ENCODE assay signal across 21 cellular contexts in the genomic region with DNA sequence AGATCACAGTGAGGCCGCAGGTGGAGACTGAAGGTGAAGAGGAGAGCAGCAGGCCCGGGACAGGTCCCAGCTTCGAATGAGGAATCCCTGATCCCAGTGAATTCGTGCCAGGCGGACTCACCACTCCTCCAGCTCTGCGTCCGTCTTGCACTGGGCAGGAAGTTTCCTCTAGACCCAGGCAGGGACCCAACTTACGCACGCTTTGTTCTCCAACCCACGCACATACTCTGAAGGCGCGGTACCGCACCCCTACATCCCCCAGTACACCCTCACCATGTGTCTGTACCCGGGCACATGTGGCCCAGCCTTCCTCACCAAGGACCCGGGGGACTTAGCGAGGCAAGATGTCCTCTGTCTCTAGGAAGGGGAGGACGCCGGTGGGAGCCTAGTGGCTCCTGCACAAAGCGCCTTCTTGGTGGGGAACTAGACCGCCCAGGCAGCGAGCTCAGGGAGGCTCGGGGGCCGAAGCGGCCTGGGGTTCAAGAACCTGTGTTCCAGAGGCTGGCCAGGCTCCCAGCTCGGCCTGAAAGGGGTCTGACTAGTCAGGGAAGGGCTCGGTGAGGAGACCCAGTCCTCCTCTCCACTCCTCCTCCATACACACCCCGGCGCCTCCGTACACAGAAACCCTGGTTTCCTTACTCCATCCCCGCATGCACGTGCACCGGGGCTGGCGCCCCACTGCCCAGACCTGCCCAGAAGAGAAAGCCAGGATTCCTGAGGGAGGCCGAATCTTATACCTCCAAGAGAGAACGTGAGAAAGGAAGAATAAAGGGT. TPM values are rescaled to one million over a fixed set of nuclear protein-coding genes. Genes with fewer than 3 reads are reported as not detected.
DNase-seq lines count a peak whose midpoint lies in the region; ATAC-seq and TF ChIP-seq lines count a peak whose summit lies in the region.
"Had no signal": no experiment of that assay in that cellular context is flagged by ENCODE, and none has a peak within 500 bp of the region (broad histone marks: within the 10 kb centered on the region; RNA-seq: fewer than 3 reads in every experiment).

No MANE protein-coding gene starts in this region.

- H3K4me3 Mint-ChIP-seq in activated T-cell treated with anti-CD3 and anti-CD28 coated beads, Interleukin-2, amount 50 U/mL, for 4 hours, result peak overlapping the region; percentile 43
- H3K4me3 Mint-ChIP-seq: CD8-positive, alpha-beta T cell had no signal

- H3K36me3 ChIP-seq in H7 (replicated peaks; ENCODE audit: control insufficient read depth, insufficient read depth, low read length), result no peaks in the 10 kb centered on the region
- H3K36me3 ChIP-seq: BE2C had no signal

- no peak for DNase-seq in activated T-cell treated with anti-CD3 and anti-CD28 coated beads, Interleukin-2, amount 50 U/mL, for 4 hours
- DNase-seq in activated T-cell treated with anti-CD3 and anti-CD28 coated beads, Interleukin-2, amount 50 U/mL, for 48 hours, result no peak
- DNase-seq in H7, result peak; percentile 58
- peak; percentile 59 for DNase-seq in fibroblast of mammary gland (ENCODE audit: low read depth)
- DNase-seq in retina, result peak; percentile 61
- no peak for DNase-seq in effector CD8-positive, alpha-beta T cell (lab: John Stamatoyannopoulos, UW)
- DNase-seq in NCI-H1436 (lab: John Stamatoyannopoulos, UW), result no peak
- DNase-seq: 8988T; BE2C; CD8-positive, alpha-beta T cell; DMS79; NCI-H1417 treated with DMSO at 0.1 percent for 48 hours; NCI-H2029; NCI-H2171; NCI-H446; NCI-H69; NK-92 treated with Interleukin-12 subunit alpha and Interleukin-12 subunit beta, amount 100 ng/mL, for 24 hours; SHP77 treated with DMSO at 0.1 percent for 48 hours had no signal

- H3K4me1 Mint-ChIP-seq in activated T-cell treated with anti-CD3 and anti-CD28 coated beads, Interleukin-2, amount 50 U/mL, for 4 hours (ENCODE audit: low read depth), result peaks cover 14% of the 10 kb centered on the region

- ATAC-seq in activated T-cell treated with anti-CD3 and anti-CD28 coated beads, Interleukin-2, amount 50 U/mL, for 4 hours, result no peak
- ATAC-seq in GM18873 (IDR thresholded peaks at IDR 0.05; ENCODE audit: low FRiP score, unreplicated experiment), result no peak
- ATAC-seq: CD8-positive, alpha-beta T cell; K562 had no signal

- TF ChIP-seq CTCF in fibroblast of mammary gland (conservative IDR thresholded peaks at IDR 0.05; ENCODE audit: control insufficient read depth, insufficient read depth, low read depth, low read length), result no peak

- no peaks in the 10 kb centered on the region for H3K9me3 Mint-ChIP-seq in activated T-cell treated with anti-CD3 and anti-CD28 coated beads, Interleukin-2, amount 50 U/mL, for 4 hours
- H3K9me3 Mint-ChIP-seq: CD8-positive, alpha-beta T cell had no signal

- H3K27me3 Mint-ChIP-seq in activated T-cell treated with anti-CD3 and anti-CD28 coated beads, Interleukin-2, amount 50 U/mL, for 4 hours (ENCODE audit: low read depth), result peaks cover 89% of the 10 kb centered on the region

- peaks cover 98% of the 10 kb centered on the region for H3K27me3 ChIP-seq in H7 (ENCODE audit: control insufficient read depth, insufficient read depth, low read length)
- H3K27me3 ChIP-seq: BE2C had no signal

- no peaks in the 10 kb centered on the region for H3K36me3 Mint-ChIP-seq in activated T-cell treated with anti-CD3 and anti-CD28 coated beads, Interleukin-2, amount 50 U/mL, for 4 hours (ENCODE audit: insufficient read depth)
- H3K36me3 Mint-ChIP-seq: CD8-positive, alpha-beta T cell had no signal

- H3K4me3 ChIP-seq in H7 (ENCODE audit: insufficient read depth, low read depth, low read length), result no peak overlapping the region
- no peak overlapping the region for H3K4me3 ChIP-seq in fibroblast of mammary gland (ENCODE audit: control insufficient read depth, low read depth, low read length)
- H3K4me3 ChIP-seq: K562 had no signal

RNA-seq across cellular contexts. Expression of gene VAX2, which starts 3.0 kb away (rescaled TPM):
- total RNA-seq in activated T-cell treated with anti-CD3 and anti-CD28 coated beads, Interleukin-2, amount 50 U/mL, for 4 hours, result under 1 TPM in 1 of 3 donors, not detected in 2; 0.11 TPM
- not detected in 2 replicates for total RNA-seq in H7 (2014; rRNA removed; shearing (Covaris generic))
- total RNA-seq: CD8-positive, alpha-beta T cell; K562; OCI-LY7 had no signal

RNA-seq across cellular contexts. Expression of gene ATP6V1B1, which starts 38.3 kb away (rescaled TPM):
- total RNA-seq in activated T-cell treated with anti-CD3 and anti-CD28 coated beads, Interleukin-2, amount 50 U/mL, for 4 hours, result not detected
- total RNA-seq in H7 (2014; rRNA removed; shearing (Covaris generic)), result 0.14 TPM in 1 of 2 replicates, not detected in the other
- total RNA-seq: CD8-positive, alpha-beta T cell; K562; OCI-LY7 had no signal

Comparison
In these comparisons a context has a peak if more than half of its experiments do, and no peak if none do; other contexts are left out.
1. DNase-seq: peak in H7 (single experiment), fibroblast of mammary gland (single experiment) and retina (single experiment); none in activated T-cell treated with anti-CD3 and anti-CD28 coated beads, Interleukin-2, amount 50 U/mL, for 4 hours (single experiment), activated T-cell treated with anti-CD3 and anti-CD28 coated beads, Interleukin-2, amount 50 U/mL, for 48 hours (0 of 2), effector CD8-positive, alpha-beta T cell (single experiment) and NCI-H1436 (single experiment).